ENCODE assay signal across 21 cellular contexts in the genomic region with DNA sequence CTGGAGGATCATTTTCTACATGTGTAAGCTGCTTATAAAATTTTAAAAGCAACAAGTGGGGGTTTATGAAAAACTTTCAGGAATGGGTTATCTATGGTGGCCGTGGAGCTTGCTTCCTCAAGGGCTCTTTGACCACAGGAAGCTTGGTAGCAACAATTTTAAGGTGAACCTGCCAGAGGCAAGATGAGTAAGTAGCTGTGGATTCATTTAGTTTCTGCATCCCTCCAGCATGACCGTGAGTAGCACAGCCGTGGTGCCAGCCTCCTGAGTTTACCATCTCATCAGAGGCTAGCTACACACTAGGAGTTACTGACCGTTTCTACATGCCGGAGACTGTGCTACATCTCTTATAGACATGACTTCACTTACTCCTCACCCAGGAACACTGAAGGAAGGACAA. TPM values are rescaled to one million over a fixed set of nuclear protein-coding genes. Genes with fewer than 3 reads are reported as not detected.
DNase-seq lines count a peak whose midpoint lies in the region; ATAC-seq, FAIRE-seq and TF ChIP-seq lines count a peak whose summit lies in the region.
"Had no signal": no experiment of that assay in that cellular context is flagged by ENCODE, and none has a peak within 500 bp of the region (broad histone marks: within the 10 kb centered on the region; RNA-seq: fewer than 3 reads in every experiment).

No MANE protein-coding gene starts in this region.

- no peaks in the 10 kb centered on the region for H3K9me3 ChIP-seq in K562 (replicated peaks; ENCODE audit: control insufficient read depth, insufficient read depth, low read depth, low read length)
- no peaks in the 10 kb centered on the region for H3K9me3 ChIP-seq in neural progenitor cell (ENCODE audit: low read depth)
- H3K9me3 ChIP-seq: adrenal gland, left lung had no signal

- peaks cover 2% of the 10 kb centered on the region for H3K36me3 Mint-ChIP-seq in neural progenitor cell

- peaks cover 40% of the 10 kb centered on the region for H3K4me1 Mint-ChIP-seq in neural progenitor cell

- WGBS in K562 (ENCODE audit: insufficient coverage, low coverage, missing lambda C conversion rate), result 62% methylated on average over 5 of the region's 5 CpGs

- H3K36me3 ChIP-seq in K562 (ENCODE audit: control insufficient read depth, insufficient read depth, low read length) (peaks cover 40% of the 10 kb centered on the region), neural progenitor cell (no peaks in the 10 kb centered on the region), brain microvascular endothelial cell (replicated peaks) (peaks cover 19% of the 10 kb centered on the region)

- ATAC-seq in K562 (no peak), GM18867 (IDR thresholded peaks at IDR 0.05; ENCODE audit: unreplicated experiment) (no peak)
- ATAC-seq: activated CD4-positive, CD25-positive, alpha-beta regulatory T cell treated with anti-CD3 and anti-CD28 coated beads, Interleukin-2, amount 50 U/mL, for 24 hours; left lung had no signal

- H3K9me3 Mint-ChIP-seq in neural progenitor cell, result no peaks in the 10 kb centered on the region
- H3K9me3 Mint-ChIP-seq: dendritic cell treated with granulocyte-macrophage colony-stimulating factor and Interleukin-4, amounts not matched to agents 40 ng/mL and 50 ng/mL, for 4 days had no signal

- TF ChIP-seq POLR2A in K562 (conservative IDR thresholded peaks at IDR 0.05), result peak; percentile 30

- H3K4me3 Mint-ChIP-seq in neural progenitor cell, result peak overlapping the region; percentile 1
- H3K4me3 Mint-ChIP-seq: dendritic cell treated with granulocyte-macrophage colony-stimulating factor and Interleukin-4, amounts not matched to agents 40 ng/mL and 50 ng/mL, for 4 days had no signal

- H3K4me1 ChIP-seq in K562 (replicated peaks in 1 of 2; ENCODE audit: control insufficient read depth in 2 of 2, insufficient read depth in 2 of 2, low read length in 2 of 2) (peaks cover 3 to 7% of the 10 kb centered on the region in 2 experiments; a peak in 3 of 5 replicates), neural progenitor cell (peaks cover 19% of the 10 kb centered on the region)

- BruUV-seq in K562 (replicated peaks; lab: Mats Ljungman, UMichigan), result TSS peak; percentile 23

- peaks cover under 1% of the 10 kb centered on the region for H3K27me3 Mint-ChIP-seq in neural progenitor cell (ENCODE audit: insufficient read depth, low read depth)
- H3K27me3 Mint-ChIP-seq: progenitor cell of endocrine pancreas had no signal

- no peak overlapping the region for H3K27ac ChIP-seq in K562 (ENCODE audit: extremely low read depth, low read depth, low read length)
- H3K27ac ChIP-seq in neural progenitor cell, result no peak overlapping the region
- no peak overlapping the region for H3K27ac ChIP-seq in brain microvascular endothelial cell
- H3K27ac ChIP-seq: 22Rv1, C4-2B, left lung had no signal

- peaks cover 39% of the 10 kb centered on the region for H3F3A ChIP-seq in neural progenitor cell (ENCODE audit: low read depth)

- TF ChIP-seq CTCF in K562 (IDR thresholded peaks at IDR 0.05 in 2 of 3, conservative IDR thresholded peaks at IDR 0.05 in 1 of 3; ENCODE audit: insufficient read depth in 2 of 3, low read depth in 1 of 3, low read length in 3 of 3) (no peak), neural progenitor cell (IDR thresholded peaks at IDR 0.05) (no peak), brain microvascular endothelial cell (IDR thresholded peaks at IDR 0.05; ENCODE audit: low read depth, low read length, missing control alignments) (no peak)

- no peak for TF ChIP-seq RAD21 in K562 (CRISPR knock-in tag; conservative IDR thresholded peaks at IDR 0.05 in 1 of 2, IDR thresholded peaks at IDR 0.05 in 1 of 2)

- DNase-seq in DMS79 treated with DMSO at 0.1 percent for 48 hours (lab: John Stamatoyannopoulos, UW) (peak; percentile 9), DMS79 (lab: John Stamatoyannopoulos, UW) (no peak), NCI-H226 (peak; percentile 88), K562 (ENCODE audit: extremely low read depth in 1 of 4, low spot score in 3 of 4) (no peak), neural progenitor cell (ENCODE audit: low spot score) (no peak), hypothalamus (lab: John Stamatoyannopoulos, UW) (no peak), brain microvascular endothelial cell (no peak)
- DNase-seq: adrenal gland, hippocampal formation, Kasumi-1, NCI-H187, NCI-H526 had no signal

- H3K79me2 ChIP-seq in K562 (ENCODE audit: control insufficient read depth, insufficient read depth, low read length) (no peaks in the 10 kb centered on the region), neural progenitor cell (ENCODE audit: low read depth) (no peaks in the 10 kb centered on the region)

- in situ Hi-C loops in K562 (cut with MboI) (no loop called here), brain microvascular endothelial cell (cut with HindIII; ENCODE audit: low pct_ligation_motif_present, low sequenced_read_pairs) (no loop called here)

- H3K4me2 ChIP-seq in K562 (ENCODE audit: insufficient read depth, low read length) (no peak overlapping the region), neural progenitor cell (no peak overlapping the region)

- H3K27me3 ChIP-seq in K562 (ENCODE audit: control insufficient read depth in 2 of 2, insufficient read depth in 2 of 2, low read length in 2 of 2), result no peaks in the 10 kb centered on the region
- H3K27me3 ChIP-seq in neural progenitor cell, result no peaks in the 10 kb centered on the region
- no peaks in the 10 kb centered on the region for H3K27me3 ChIP-seq in brain microvascular endothelial cell (replicated peaks)
- H3K27me3 ChIP-seq: adrenal gland, left lung had no signal

- CTCF ChIA-PET in K562 (lab: Yijun Ruan, JAX; ENCODE audit: low intra/inter-chr PET ratio), result interaction anchor here (3.1 kb wide), 1 partner anchor 35 kb away, joined by 17 read pairs; no protein-coding TSS in a partner anchor

- no peak overlapping the region for H3K9ac ChIP-seq in K562 (ENCODE audit: insufficient read depth in 1 of 2, low read depth in 2 of 2, low read length in 2 of 2)
- H3K9ac ChIP-seq in neural progenitor cell, result no peak overlapping the region

- H3K27ac Mint-ChIP-seq in neural progenitor cell, result peak overlapping the region; percentile 39
- H3K27ac Mint-ChIP-seq: dendritic cell treated with granulocyte-macrophage colony-stimulating factor and Interleukin-4, amounts not matched to agents 40 ng/mL and 50 ng/mL, for 4 days; progenitor cell of endocrine pancreas had no signal

- H4K20me1 ChIP-seq in K562 (replicated peaks; ENCODE audit: control insufficient read depth, insufficient read depth, low read length) (peaks cover 19% of the 10 kb centered on the region), neural progenitor cell (ENCODE audit: low read depth) (peaks cover 14% of the 10 kb centered on the region)

- no peak for TF ChIP-seq EP300 in K562 (IDR thresholded peaks at IDR 0.05; ENCODE audit: low read length)

- intact Hi-C loops in K562 (cut with micrococcal nuclease), result no loop called here

- no peaks in the 10 kb centered on the region for H3K9me1 ChIP-seq in K562 (ENCODE audit: control insufficient read depth, insufficient read depth, low read length)

- H2AFZ ChIP-seq in K562 (ENCODE audit: low read depth, low read length) (no peak overlapping the region), neural progenitor cell (replicated peaks) (no peak overlapping the region)

- no peak for FAIRE-seq in K562 (lab: Jason Lieb, UNC)
- FAIRE-seq: GM12892 had no signal

- H3K4me3 ChIP-seq in K562 (no peak overlapping the region), neural progenitor cell (no peak overlapping the region), brain microvascular endothelial cell (ENCODE audit: low read depth, low read length) (no peak overlapping the region)
- H3K4me3 ChIP-seq: adrenal gland, left lung had no signal

- POLR2A ChIA-PET in K562 (lab: Yijun Ruan, JAX), result interaction anchor here (0.5 to 6.5 kb wide), 14 partner anchors 7 to 88 kb away, joined by 3 to 57 read pairs (median 4); no protein-coding TSS in a partner anchor

RNA-seq across cellular contexts. Expression of gene PLEKHG5, which starts 30.0 kb away (rescaled TPM):
- total RNA-seq in K562 (2011; cell fraction: chromatin; rRNA removed; ENCODE audit: low replicate concordance), result 0.51 and 2.5 TPM in 2 replicates
- 1.4 and 1.5 TPM in 2 replicates for total RNA-seq in K562 (2011; cell fraction: nucleolus; rRNA removed)
- 0.88 and 0.99 TPM in 2 replicates for total RNA-seq in K562 (2011; cell fraction: nucleoplasm; rRNA removed)
- total RNA-seq in K562 (2014; rRNA removed), result 0.05 and 0.20 TPM in 2 replicates
- total RNA-seq in K562 (2014; rRNA removed; fragmentation: Illumina TruSeq; extraction: Trizol), result 0.04 TPM in 1 of 2 replicates, not detected in the other
- not detected in 2 replicates for total RNA-seq in K562 (2015; rRNA removed; fragmentation: Illumina TruSeq; extraction: Trizol)
- 0.29 TPM in 2 replicates for total RNA-seq in K562 (2021)
- 0.11 and 0.16 TPM in 2 replicates for polyA plus RNA-seq in K562 (2011; rRNA removed)
- polyA plus RNA-seq in K562 (2011; cell fraction: cytosol; rRNA removed), result 0.06 and 0.49 TPM in 2 replicates
- 0.94 and 1.8 TPM in 2 replicates for polyA plus RNA-seq in K562 (2011; cell fraction: nucleus; rRNA removed)
- polyA plus RNA-seq in K562 (2012), result 0.04 and 0.07 TPM in 2 replicates
- polyA plus RNA-seq in K562 (2014; fragmentation: Illumina TruSeq; extraction: Trizol), result 0.07 and 0.12 TPM in 2 replicates
- not detected for polyA plus RNA-seq in K562 (2014; fragmentation: Nextera tagmentation; extraction: Ambion mirVana)
- polyA plus RNA-seq in K562 (2014; rRNA removed), result 0.13 and 0.26 TPM in 2 replicates
- 0.12 and 0.14 TPM in 2 replicates for polyA minus RNA-seq in K562 (2011; rRNA and poly(A)+ RNA removed)
- polyA minus RNA-seq in K562 (2011; cell fraction: cytosol; rRNA and poly(A)+ RNA removed), result 0.29 TPM in 1 of 2 replicates, not detected in the other
- 1.2 TPM in 2 replicates for polyA minus RNA-seq in K562 (2011; cell fraction: nucleus; rRNA and poly(A)+ RNA removed)
- total RNA-seq in neural progenitor cell (ENCODE audit: low replicate concordance), result 7.4 and 25.9 TPM in 2 replicates

RNA-seq across cellular contexts. Expression of gene NOL9, which starts 32.8 kb away (rescaled TPM):
- 408 and 415 TPM in 2 replicates for total RNA-seq in K562 (2011; cell fraction: chromatin; rRNA removed; ENCODE audit: low replicate concordance)
- total RNA-seq in K562 (2011; cell fraction: nucleolus; rRNA removed), result 189 and 201 TPM in 2 replicates
- 302 and 309 TPM in 2 replicates for total RNA-seq in K562 (2011; cell fraction: nucleoplasm; rRNA removed)
- total RNA-seq in K562 (2014; rRNA removed) (47.3 and 58.4 TPM in 2 replicates), K562 (2014; rRNA removed; fragmentation: Illumina TruSeq; extraction: Trizol) (62.5 and 63.6 TPM in 2 replicates), K562 (2015; rRNA removed; fragmentation: Illumina TruSeq; extraction: Trizol) (52.8 and 56.5 TPM in 2 replicates), K562 (2021) (76.5 and 79.3 TPM in 2 replicates), neural progenitor cell (ENCODE audit: low replicate concordance) (28.1 and 48.0 TPM in 2 replicates)
- polyA plus RNA-seq in K562 (2011; rRNA removed) (52.3 and 52.7 TPM in 2 replicates), K562 (2014; fragmentation: Illumina TruSeq; extraction: Trizol) (25.8 and 30.1 TPM in 2 replicates), K562 (2014; fragmentation: Nextera tagmentation; extraction: Ambion mirVana) (10 to 100 TPM in 1 of 2 experiments, 1 to 10 TPM in 1; 5.6 to 10.1 TPM), K562 (2014; rRNA removed) (35.6 and 40.0 TPM in 2 replicates)
- 19.5 and 29.3 TPM in 2 replicates for polyA plus RNA-seq in K562 (2011; cell fraction: cytosol; rRNA removed)
- polyA plus RNA-seq in K562 (2011; cell fraction: nucleus; rRNA removed), result 60.2 and 68.3 TPM in 2 replicates
- 9.6 and 15.3 TPM in 2 replicates for polyA plus RNA-seq in K562 (2012)
- 80.8 and 105 TPM in 2 replicates for polyA minus RNA-seq in K562 (2011; rRNA and poly(A)+ RNA removed)
- 22.9 and 38.4 TPM in 2 replicates for polyA minus RNA-seq in K562 (2011; cell fraction: cytosol; rRNA and poly(A)+ RNA removed)
- polyA minus RNA-seq in K562 (2011; cell fraction: nucleus; rRNA and poly(A)+ RNA removed), result 42.3 and 74.4 TPM in 2 replicates

RNA-seq across cellular contexts. Expression of gene TAS1R1, which starts 33.6 kb away (rescaled TPM):
- 0.28 and 0.44 TPM in 2 replicates for total RNA-seq in K562 (2011; cell fraction: chromatin; rRNA removed; ENCODE audit: low replicate concordance)
- 0.39 TPM in 1 of 2 replicates, not detected in the other for total RNA-seq in K562 (2011; cell fraction: nucleolus; rRNA removed)
- 0.15 TPM in 1 of 2 replicates, not detected in the other for total RNA-seq in K562 (2011; cell fraction: nucleoplasm; rRNA removed)
- total RNA-seq in K562 (2014; rRNA removed), result not detected in 2 replicates
- total RNA-seq in K562 (2014; rRNA removed; fragmentation: Illumina TruSeq; extraction: Trizol), result not detected in 2 replicates
- not detected in 2 replicates for total RNA-seq in K562 (2015; rRNA removed; fragmentation: Illumina TruSeq; extraction: Trizol)
- total RNA-seq in K562 (2021), result not detected in 2 replicates
- polyA plus RNA-seq in K562 (2011; rRNA removed), result 0.04 and 0.06 TPM in 2 replicates
- polyA plus RNA-seq in K562 (2011; cell fraction: cytosol; rRNA removed), result 0.01 and 0.04 TPM in 2 replicates
- polyA plus RNA-seq in K562 (2011; cell fraction: nucleus; rRNA removed), result 0.06 TPM in 1 of 2 replicates, not detected in the other
- 0.07 and 0.12 TPM in 2 replicates for polyA plus RNA-seq in K562 (2012)
- not detected in 2 replicates for polyA plus RNA-seq in K562 (2014; fragmentation: Illumina TruSeq; extraction: Trizol)
- not detected for polyA plus RNA-seq in K562 (2014; fragmentation: Nextera tagmentation; extraction: Ambion mirVana)
- not detected in 2 replicates for polyA plus RNA-seq in K562 (2014; rRNA removed)
- 0.11 TPM in 1 of 2 replicates, not detected in the other for polyA minus RNA-seq in K562 (2011; rRNA and poly(A)+ RNA removed)
- polyA minus RNA-seq in K562 (2011; cell fraction: cytosol; rRNA and poly(A)+ RNA removed), result not detected in 2 replicates
- not detected in 2 replicates for polyA minus RNA-seq in K562 (2011; cell fraction: nucleus; rRNA and poly(A)+ RNA removed)
- not detected in 2 replicates for total RNA-seq in neural progenitor cell (ENCODE audit: low replicate concordance)
- total RNA-seq: left lung; progenitor cell of endocrine pancreas; T-helper 1 cell treated with Interleukin-12 subunit alpha and Interleukin-12 subunit beta and Interleukin-4 antibody, amounts not matched to agents 30 ng/mL and 1 ng/mL, for 36 hours had no signal

RNA-seq across cellular contexts. Expression of gene TNFRSF25, which starts 55.5 kb away (rescaled TPM):
- 2.3 TPM in 1 of 2 replicates, not detected in the other for total RNA-seq in K562 (2011; cell fraction: chromatin; rRNA removed; ENCODE audit: low replicate concordance)
- total RNA-seq in K562 (2011; cell fraction: nucleolus; rRNA removed), result 0.26 and 2.2 TPM in 2 replicates
- total RNA-seq in K562 (2011; cell fraction: nucleoplasm; rRNA removed), result 1.2 and 1.6 TPM in 2 replicates
- total RNA-seq in K562 (2014; rRNA removed) (not detected in 2 replicates), K562 (2014; rRNA removed; fragmentation: Illumina TruSeq; extraction: Trizol) (not detected in 2 replicates), K562 (2015; rRNA removed; fragmentation: Illumina TruSeq; extraction: Trizol) (not detected in 2 replicates), K562 (2021) (0.49 and 0.89 TPM in 2 replicates), neural progenitor cell (ENCODE audit: low replicate concordance) (15.6 and 23.7 TPM in 2 replicates)
- polyA plus RNA-seq in K562 (2011; rRNA removed) (0.14 and 0.24 TPM in 2 replicates), K562 (2014; fragmentation: Illumina TruSeq; extraction: Trizol) (not detected in 2 replicates), K562 (2014; fragmentation: Nextera tagmentation; extraction: Ambion mirVana) (not detected), K562 (2014; rRNA removed) (not detected in 2 replicates)
- 0.16 and 0.30 TPM in 2 replicates for polyA plus RNA-seq in K562 (2011; cell fraction: cytosol; rRNA removed)
- polyA plus RNA-seq in K562 (2011; cell fraction: nucleus; rRNA removed), result 0.90 and 2.6 TPM in 2 replicates
- 0.10 and 0.14 TPM in 2 replicates for polyA plus RNA-seq in K562 (2012)
- not detected in 2 replicates for polyA minus RNA-seq in K562 (2011; rRNA and poly(A)+ RNA removed)
- not detected in 2 replicates for polyA minus RNA-seq in K562 (2011; cell fraction: cytosol; rRNA and poly(A)+ RNA removed)
- 0.13 TPM in 1 of 2 replicates, not detected in the other for polyA minus RNA-seq in K562 (2011; cell fraction: nucleus; rRNA and poly(A)+ RNA removed)

RNA-seq across cellular contexts. Expression of gene ZBTB48, which starts 58.3 kb away (rescaled TPM):
- 73.9 and 235 TPM in 2 replicates for total RNA-seq in K562 (2011; cell fraction: chromatin; rRNA removed; ENCODE audit: low replicate concordance)
- total RNA-seq in K562 (2011; cell fraction: nucleolus; rRNA removed), result 195 and 197 TPM in 2 replicates
- total RNA-seq in K562 (2011; cell fraction: nucleoplasm; rRNA removed), result 94.0 and 120 TPM in 2 replicates
- total RNA-seq in K562 (2014; rRNA removed), result 42.4 and 52.4 TPM in 2 replicates
- total RNA-seq in K562 (2014; rRNA removed; fragmentation: Illumina TruSeq; extraction: Trizol), result 17.2 and 19.8 TPM in 2 replicates
- 44.5 and 55.4 TPM in 2 replicates for total RNA-seq in K562 (2015; rRNA removed; fragmentation: Illumina TruSeq; extraction: Trizol)
- total RNA-seq in K562 (2021), result 52.9 and 55.3 TPM in 2 replicates
- polyA plus RNA-seq in K562 (2011; rRNA removed), result 29.5 and 57.2 TPM in 2 replicates
- polyA plus RNA-seq in K562 (2011; cell fraction: cytosol; rRNA removed), result 50.1 and 59.3 TPM in 2 replicates
- polyA plus RNA-seq in K562 (2011; cell fraction: nucleus; rRNA removed), result 124 and 137 TPM in 2 replicates
- polyA plus RNA-seq in K562 (2012), result 45.7 and 62.8 TPM in 2 replicates
- polyA plus RNA-seq in K562 (2014; fragmentation: Illumina TruSeq; extraction: Trizol), result 24.9 and 40.6 TPM in 2 replicates
- 1 to 10 TPM; 1.9 to 7.4 TPM for polyA plus RNA-seq in K562 (2014; fragmentation: Nextera tagmentation; extraction: Ambion mirVana)
- 50.9 and 66.9 TPM in 2 replicates for polyA plus RNA-seq in K562 (2014; rRNA removed)
- polyA minus RNA-seq in K562 (2011; rRNA and poly(A)+ RNA removed), result 28.0 and 28.3 TPM in 2 replicates
- 31.8 and 39.4 TPM in 2 replicates for polyA minus RNA-seq in K562 (2011; cell fraction: cytosol; rRNA and poly(A)+ RNA removed)
- polyA minus RNA-seq in K562 (2011; cell fraction: nucleus; rRNA and poly(A)+ RNA removed), result 52.8 and 74.0 TPM in 2 replicates
- total RNA-seq in neural progenitor cell (ENCODE audit: low replicate concordance), result 18.3 and 28.3 TPM in 2 replicates

Comparison
In these comparisons a context has a peak if more than half of its experiments do, and no peak if none do; other contexts are left out.
1. DNase-seq: peak in DMS79 treated with DMSO at 0.1 percent for 48 hours (single experiment) and NCI-H226 (single experiment); none in DMS79 (single experiment), K562 (0 of 4), neural progenitor cell (single experiment), hypothalamus (0 of 51) and brain microvascular endothelial cell (single experiment).